In the genomic region with DNA sequence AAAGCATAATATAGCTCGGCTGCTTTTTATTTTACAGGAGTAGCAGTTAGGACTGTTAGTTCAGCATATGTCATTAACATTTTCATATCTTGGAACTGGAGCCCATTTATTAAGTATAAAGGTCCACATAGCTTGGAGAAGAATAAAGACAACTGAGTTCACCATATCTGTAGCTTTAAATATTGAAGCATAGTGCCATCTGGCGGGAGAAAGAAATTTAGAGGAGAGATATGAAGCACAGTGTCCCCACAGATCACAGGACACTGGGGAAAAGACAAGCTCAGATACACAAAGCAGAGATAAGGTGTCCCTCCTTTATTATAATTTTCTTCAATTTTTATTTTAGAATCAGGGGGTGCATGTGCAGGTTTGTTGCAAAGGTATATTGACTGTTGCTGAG, we compare ENCODE assay signal across 8 cellular contexts.
A peak's percentile ranks its signal among the peaks of the same experiment; 100 is the strongest.
DNase-seq lines count a peak whose midpoint lies in the region; ATAC-seq, FAIRE-seq and TF ChIP-seq lines count a peak whose summit lies in the region.

No MANE protein-coding gene starts in this region.

- no peaks in the 10 kb centered on the region for H3K4me1 ChIP-seq in OCI-LY7 (ENCODE audit: insufficient read depth, low read length, poor library complexity, severe bottlenecking)
- no peaks in the 10 kb centered on the region for H3K4me1 ChIP-seq in endothelial cell of umbilical vein (ENCODE audit: control insufficient read depth, extremely low read depth, insufficient read depth, low read length)
- no peaks in the 10 kb centered on the region for H3K4me1 ChIP-seq in gastroesophageal sphincter

- H2AFZ ChIP-seq in OCI-LY7 (ENCODE audit: low read length) (no peak overlapping the region), endothelial cell of umbilical vein (ENCODE audit: low read depth, low read length) (no peak overlapping the region), neural cell (ENCODE audit: low read depth, low read length) (no peak overlapping the region)

- intact Hi-C loops in OCI-LY7 (cut with micrococcal nuclease; ENCODE audit: unreplicated experiment) (loop anchor here (5.0 kb wide), 1 partner anchor 815 kb away; no protein-coding TSS in a partner anchor), endothelial cell of umbilical vein (cut with micrococcal nuclease) (loop anchor here (2.0 to 5.0 kb wide), 2 partner anchors 535 to 941 kb away; no protein-coding TSS in a partner anchor)

- TF ChIP-seq POLR2A in endothelial cell of umbilical vein (IDR thresholded peaks at IDR 0.05; ENCODE audit: low read depth, low read length) (no peak), gastroesophageal sphincter (IDR thresholded peaks at IDR 0.05) (no peak)

- no peaks in the 10 kb centered on the region for H3K9me1 ChIP-seq in endothelial cell of umbilical vein (replicated peaks; ENCODE audit: control insufficient read depth, extremely low read depth, insufficient read depth, low read length)

- H3K9ac ChIP-seq in endothelial cell of umbilical vein (replicated peaks; ENCODE audit: extremely low read depth, insufficient read depth, low read length) = no peak overlapping the region
- H3K9ac ChIP-seq in neural cell (ENCODE audit: low read length) = no peak overlapping the region

- TF ChIP-seq CTCF in OCI-LY7 (conservative IDR thresholded peaks at IDR 0.05; ENCODE audit: low read length) = peak; percentile 81
- peak; percentile 13 to 14 for TF ChIP-seq CTCF in endothelial cell of umbilical vein (IDR thresholded peaks at IDR 0.05; ENCODE audit: extremely low read depth in 1 of 2, insufficient read depth in 1 of 2, low read depth in 1 of 2, low read length in 2 of 2)
- TF ChIP-seq CTCF in neural cell (IDR thresholded peaks at IDR 0.05; ENCODE audit: poor library complexity, severe bottlenecking) = peak; percentile 80
- TF ChIP-seq CTCF in gastroesophageal sphincter (IDR thresholded peaks at IDR 0.05) = peak in 1 of 4 experiments; percentile 34

- ATAC-seq in HG03565 (IDR thresholded peaks at IDR 0.05; ENCODE audit: unreplicated experiment) = peak; percentile 64
- ATAC-seq in gastroesophageal sphincter = no peak

- H3K9me2 ChIP-seq in OCI-LY7 (ENCODE audit: insufficient read depth, low read length) (no peaks in the 10 kb centered on the region), neural cell (ENCODE audit: insufficient read depth, low read length) (no peaks in the 10 kb centered on the region)

- BruUV-seq in OCI-LY7 (replicated peaks; lab: Mats Ljungman, UMichigan) (no TSS peak), endothelial cell of umbilical vein (replicated peaks; lab: Mats Ljungman, UMichigan) (no TSS peak)

- no peaks in the 10 kb centered on the region for H4K20me1 ChIP-seq in OCI-LY7 (ENCODE audit: insufficient read depth, low read length)
- H4K20me1 ChIP-seq in endothelial cell of umbilical vein (replicated peaks; ENCODE audit: control insufficient read depth, extremely low read depth, insufficient read depth, low read length) = no peaks in the 10 kb centered on the region
- H4K20me1 ChIP-seq in neural cell (ENCODE audit: insufficient read depth) = no peaks in the 10 kb centered on the region

- dilution Hi-C loops in endothelial cell of umbilical vein (cut with MboI; ENCODE audit: extremely low pct_ligation_motif_present, low sequenced_read_pairs) = no loop called here

- CTCF ChIA-PET in OCI-LY7 (lab: Charles Lee; ENCODE audit: unreplicated experiment) = no interaction called here
- CTCF ChIA-PET in endothelial cell of umbilical vein (lab: Charles Lee) = interaction anchor here (0.6 to 2.0 kb wide), 33 partner anchors 8 to 1509 kb away, joined by 3 to 46 read pairs (median 4); partner anchors contain the start of gene TRPC4

- H3K4me3 ChIP-seq in OCI-LY7 (ENCODE audit: low read depth, low read length, poor library complexity, severe bottlenecking) = no peak overlapping the region
- no peak overlapping the region for H3K4me3 ChIP-seq in endothelial cell of umbilical vein (replicated peaks in 1 of 3; ENCODE audit: insufficient read depth in 1 of 3, low read depth in 1 of 3, low read length in 3 of 3)
- no peak overlapping the region for H3K4me3 ChIP-seq in neural cell (ENCODE audit: low read length)
- H3K4me3 ChIP-seq in gastroesophageal sphincter = no peak overlapping the region

- no peaks in the 10 kb centered on the region for H3K79me2 ChIP-seq in OCI-LY7 (ENCODE audit: insufficient read depth, low read depth, low read length)
- no peaks in the 10 kb centered on the region for H3K79me2 ChIP-seq in endothelial cell of umbilical vein (ENCODE audit: control insufficient read depth, insufficient read depth, low read length)
- H3K79me2 ChIP-seq in neural cell (replicated peaks; ENCODE audit: insufficient read depth, low read length) = no peaks in the 10 kb centered on the region

- POLR2A ChIA-PET in OCI-LY7 (lab: Charles Lee) (no interaction called here), endothelial cell of umbilical vein (lab: Charles Lee) (no interaction called here)

- no peak overlapping the region for H3K4me2 ChIP-seq in OCI-LY7 (ENCODE audit: low read length)
- H3K4me2 ChIP-seq in endothelial cell of umbilical vein (ENCODE audit: insufficient read depth, low read length) = no peak overlapping the region
- no peak overlapping the region for H3K4me2 ChIP-seq in neural cell (ENCODE audit: low read length)

- no peaks in the 10 kb centered on the region for H3K27me3 ChIP-seq in endothelial cell of umbilical vein (ENCODE audit: control insufficient read depth in 2 of 2, insufficient read depth in 2 of 2, low read length in 2 of 2)
- H3K27me3 ChIP-seq in neural cell (ENCODE audit: insufficient read depth, low read depth, low read length) = no peaks in the 10 kb centered on the region
- no peaks in the 10 kb centered on the region for H3K27me3 ChIP-seq in gastroesophageal sphincter

- peak; percentile 44 for FAIRE-seq in GM18507 (lab: Jason Lieb, UNC)
- FAIRE-seq in endothelial cell of umbilical vein (lab: Jason Lieb, UNC) = no peak

- no peaks in the 10 kb centered on the region for H3F3A ChIP-seq in neural cell (ENCODE audit: insufficient read depth, low read length, poor library complexity, severe bottlenecking)

- no peaks in the 10 kb centered on the region for H3K9me3 ChIP-seq in OCI-LY7 (ENCODE audit: low read length)
- H3K9me3 ChIP-seq in endothelial cell of umbilical vein (replicated peaks; ENCODE audit: control insufficient read depth, insufficient read depth, low read length) = no peaks in the 10 kb centered on the region
- H3K9me3 ChIP-seq in neural cell (ENCODE audit: low read length) = no peaks in the 10 kb centered on the region
- no peaks in the 10 kb centered on the region for H3K9me3 ChIP-seq in gastroesophageal sphincter

- DNase-seq in AG20443 (ENCODE audit: low spot score) (peak; percentile 33), GM18507 (ENCODE audit: extremely low spot score, insufficient read length, low read depth) (peak; percentile 5), OCI-LY7 (ENCODE audit: low spot score) (peak; percentile 41), endothelial cell of umbilical vein (ENCODE audit: low read depth, low spot score) (peak; percentile 24)
- no peak for DNase-seq in activated effector memory CD4-positive, alpha-beta T cell treated with anti-CD3 and anti-CD28 coated beads, Interleukin-2, amount 50 U/mL, for 16 hours

- peak; percentile 84 for TF ChIP-seq RAD21 in neural cell (conservative IDR thresholded peaks at IDR 0.05)

- WGBS in gastroesophageal sphincter (ENCODE audit: low coverage in 1 of 2), 2 donors = 20 to 31% methylated on average over 2 of the region's 2 CpGs

- no peak overlapping the region for H3K27ac ChIP-seq in OCI-LY7 (ENCODE audit: low read depth, low read length, poor library complexity, severe bottlenecking)
- H3K27ac ChIP-seq in endothelial cell of umbilical vein (ENCODE audit: insufficient read depth, low read depth, low read length) = no peak overlapping the region
- no peak overlapping the region for H3K27ac ChIP-seq in neural cell (ENCODE audit: low read length)
- no peak overlapping the region for H3K27ac ChIP-seq in gastroesophageal sphincter

- TF ChIP-seq EP300 in neural cell (conservative IDR thresholded peaks at IDR 0.05; ENCODE audit: poor library complexity, severe bottlenecking) (no peak), gastroesophageal sphincter (IDR thresholded peaks at IDR 0.05) (no peak)

- H3K36me3 ChIP-seq in OCI-LY7 (ENCODE audit: insufficient read depth, low read length) (no peaks in the 10 kb centered on the region), endothelial cell of umbilical vein (ENCODE audit: control insufficient read depth in 2 of 2, extremely low read depth in 1 of 2, insufficient read depth in 2 of 2, low read length in 2 of 2) (no peaks in the 10 kb centered on the region), neural cell (ENCODE audit: insufficient read depth, low read length) (no peaks in the 10 kb centered on the region), gastroesophageal sphincter (no peaks in the 10 kb centered on the region)

TF ChIP-seq in endothelial cell of umbilical vein, 7 proteins besides CTCF, POLR2A, EP300 and RAD21 (continues in another document):
- TF ChIP-seq FOS (IDR thresholded peaks at IDR 0.05; ENCODE audit: borderline replicate concordance, insufficient read depth, low read length) (no peak), POLR2AphosphoS5 (IDR thresholded peaks at IDR 0.05; ENCODE audit: insufficient read depth, low read depth, low read length) (no peak), MYC (IDR thresholded peaks at IDR 0.05; ENCODE audit: low read depth, low read length) (no peak), JUN (IDR thresholded peaks at IDR 0.05; ENCODE audit: borderline replicate concordance, insufficient read depth, insufficient read length, low read depth) (no peak), GATA2 (IDR thresholded peaks at IDR 0.05; ENCODE audit: insufficient read depth, insufficient read length, low read depth, low read length) (no peak)
- TF ChIP-seq, protein P1, sequence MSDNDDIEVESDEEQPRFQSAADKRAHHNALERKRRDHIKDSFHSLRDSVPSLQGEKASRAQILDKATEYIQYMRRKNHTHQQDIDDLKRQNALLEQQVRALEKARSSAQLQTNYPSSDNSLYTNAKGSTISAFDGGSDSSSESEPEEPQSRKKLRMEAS (IDR thresholded peaks at IDR 0.05; ENCODE audit: insufficient read depth, insufficient read length) = no peak

TF ChIP-seq in neural cell, 6 proteins besides CTCF, POLR2A, EP300 and RAD21:
- TF ChIP-seq MXI1 (conservative IDR thresholded peaks at IDR 0.05; ENCODE audit: poor library complexity, severe bottlenecking) (no peak), EZH2 (IDR thresholded peaks at IDR 0.05; ENCODE audit: borderline replicate concordance, insufficient read depth, low read length, poor library complexity, severe bottlenecking) (no peak), TAF1 (IDR thresholded peaks at IDR 0.05; ENCODE audit: low read depth) (no peak), POLR2AphosphoS5 (IDR thresholded peaks at IDR 0.05) (no peak), SMC3 (conservative IDR thresholded peaks at IDR 0.05; ENCODE audit: poor library complexity) (peak; percentile 90)
TF ChIP-seq in neural cell: peak in this region for 1.
